Comparison of ENCODE assay signal across 8 cellular contexts in the genomic region with DNA sequence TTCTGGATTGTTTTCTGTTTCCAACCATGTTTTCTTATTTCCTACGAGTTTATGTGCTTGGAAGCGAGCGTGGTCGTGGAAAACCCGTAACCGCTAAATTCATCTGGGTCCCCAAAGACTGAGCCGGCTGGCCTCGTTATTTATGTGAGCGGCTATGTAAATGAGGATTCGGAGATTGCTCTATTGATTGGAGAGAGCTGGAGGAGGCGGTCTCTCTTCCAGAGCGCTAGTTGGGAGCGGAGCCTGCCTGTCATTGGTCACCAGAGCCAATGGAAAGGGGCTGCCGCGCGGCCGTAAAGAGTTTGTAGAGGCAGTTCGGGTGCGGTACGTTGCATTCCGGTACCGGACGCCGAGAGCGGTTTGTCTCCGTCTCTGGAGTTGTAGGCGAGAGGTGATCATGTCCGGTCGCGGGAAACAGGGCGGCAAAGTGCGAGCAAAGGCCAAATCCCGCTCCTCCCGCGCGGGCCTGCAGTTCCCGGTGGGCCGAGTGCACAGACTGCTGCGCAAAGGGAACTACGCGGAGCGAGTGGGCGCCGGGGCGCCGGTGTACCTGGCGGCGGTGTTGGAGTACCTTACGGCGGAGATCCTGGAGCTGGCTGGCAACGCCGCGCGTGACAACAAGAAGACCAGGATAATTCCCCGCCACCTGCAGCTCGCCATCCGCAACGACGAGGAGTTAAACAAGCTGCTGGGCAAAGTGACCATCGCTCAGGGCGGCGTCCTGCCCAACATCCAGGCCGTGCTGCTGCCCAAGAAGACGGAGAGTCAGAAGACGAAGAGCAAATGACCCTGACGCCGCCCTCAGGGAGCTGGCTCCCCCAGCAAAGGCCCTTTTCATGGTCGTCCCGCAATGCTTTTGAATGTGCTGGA. TPM values are rescaled to one million over a fixed set of nuclear protein-coding genes. Genes with fewer than 3 reads are reported as not detected.
DNase-seq lines count a peak whose midpoint lies in the region; ATAC-seq and TF ChIP-seq lines count a peak whose summit lies in the region.

No MANE protein-coding gene starts in this region.

- intact Hi-C loops in Calu3 (cut with micrococcal nuclease; ENCODE audit: unreplicated experiment) = no loop called here
- intact Hi-C loops in sigmoid colon (cut with DNase I) = loop anchor here (2.0 to 10.0 kb wide), 6 partner anchors 28 to 1840 kb away; a partner anchor contains a TSS

- peak overlapping the region; percentile 91 to 98 (median 93) for H3K27ac ChIP-seq in sigmoid colon

- BruUV-seq in Calu3 (replicated peaks; lab: Mats Ljungman, UMichigan) = TSS peak; percentile 86

- CTCF ChIA-PET in Calu3 (lab: Charles Lee) = interaction anchor here (0.5 to 1.7 kb wide), 3 partner anchors 29 to 944 kb away, joined by 3 to 6 read pairs (median 5); a partner anchor contains a TSS

- H3K4me3 Mint-ChIP-seq in Calu3 (ENCODE audit: low read depth, unreplicated experiment) = peak overlapping the region; percentile 98

- H3K4me1 Mint-ChIP-seq in Calu3 (ENCODE audit: low read depth, unreplicated experiment) = peaks cover 43% of the 10 kb centered on the region

- peak; percentile 97 to 99 for TF ChIP-seq POLR2A in sigmoid colon (IDR thresholded peaks at IDR 0.05)

- H3K4me1 ChIP-seq in sigmoid colon = peaks cover 0 to 28% (median 18%) of the 10 kb centered on the region in 4 donors

- H3K27me3 ChIP-seq in sigmoid colon = no peaks in the 10 kb centered on the region

- peak overlapping the region; percentile 81 for H3K4me3 ChIP-seq in iPS-11a (ENCODE audit: low read depth, low read length)
- peak overlapping the region; percentile 55 to 86 (median 71) for H3K4me3 ChIP-seq in sigmoid colon

- 1% methylated on average over 69 of the region's 69 CpGs for WGBS in sigmoid colon, 2 donors

- H3K27me3 Mint-ChIP-seq in Calu3 (ENCODE audit: unreplicated experiment) = no peaks in the 10 kb centered on the region

- ATAC-seq in GM21526 (IDR thresholded peaks at IDR 0.05; ENCODE audit: low FRiP score, unreplicated experiment) = peak; percentile 57

- TF ChIP-seq EP300 in sigmoid colon (IDR thresholded peaks at IDR 0.05) = no peak

- peaks cover 67% of the 10 kb centered on the region for H3K36me3 Mint-ChIP-seq in Calu3 (ENCODE audit: insufficient read depth, unreplicated experiment)

- DNase-seq in Calu3 (peak; percentile 90), HuH-7.5 (ENCODE audit: low spot score) (peak; percentile 87), UCSD-AML1 (lab: John Stamatoyannopoulos, UW; ENCODE audit: unreplicated experiment) (peak; percentile 34), brain pericyte (ENCODE audit: low read depth, low spot score) (peak; percentile 79), sigmoid colon (peak; percentile 99), NCI-H1436 treated with DMSO at 0.1 percent for 48 hours (lab: John Stamatoyannopoulos, UW) (no peak)

- no peak for TF ChIP-seq CTCF in Calu3 (IDR thresholded peaks at IDR 0.05; ENCODE audit: unreplicated experiment)
- peak in 1 of 4 experiments; percentile 20 for TF ChIP-seq CTCF in sigmoid colon (IDR thresholded peaks at IDR 0.05)

- H3K9me3 ChIP-seq in sigmoid colon = no peaks in the 10 kb centered on the region

- H3K9me3 Mint-ChIP-seq in Calu3 (ENCODE audit: low read depth, unreplicated experiment) = no peaks in the 10 kb centered on the region

- no peaks in the 10 kb centered on the region for H3K36me3 ChIP-seq in sigmoid colon

- H3K27ac Mint-ChIP-seq in Calu3 (ENCODE audit: unreplicated experiment) = peak overlapping the region; percentile 89

RNA-seq across cellular contexts. Expression of a gene that starts 29.0 kb away (rescaled TPM):
- total RNA-seq in Calu3 (2022) = 75.9 and 97.4 TPM in 2 replicates
- total RNA-seq in sigmoid colon = 10 to 100 TPM; 14.3 to 20.7 (median 16.7) TPM
- polyA plus RNA-seq in sigmoid colon = 10 to 100 TPM; 13.2 to 24.1 (median 13.6) TPM

RNA-seq across cellular contexts. Expression of a gene that starts 29.2 kb away (rescaled TPM):
- total RNA-seq in Calu3 (2022) = 0.95 and 1.2 TPM in 2 replicates
- 1 to 10 TPM in 2 of 4 donors, under 1 TPM in 1, not detected in 1; 0.83 to 2.0 (median 1.1) TPM for total RNA-seq in sigmoid colon
- under 1 TPM; 0.60 to 0.96 (median 0.69) TPM for polyA plus RNA-seq in sigmoid colon

RNA-seq across cellular contexts. Expression of a gene that starts 39.7 kb away (rescaled TPM):
- total RNA-seq in Calu3 (2022) = not detected in 2 replicates
- 1 to 10 TPM in 1 of 4 donors, under 1 TPM in 2, not detected in 1; 0.16 to 1.1 (median 0.55) TPM for total RNA-seq in sigmoid colon
- polyA plus RNA-seq in sigmoid colon = under 1 TPM in 1 of 3 donors, not detected in 2; 0.09 TPM
